ENCODE assay signal across 15 cellular contexts in genomic region chr3:177977381-177978158, GRCh38.
DNase-seq lines count a peak whose midpoint lies in the region; ATAC-seq, FAIRE-seq and TF ChIP-seq lines count a peak whose summit lies in the region.
"Had no signal": no experiment of that assay in that cellular context is flagged by ENCODE, and none has a peak within 500 bp of the region (broad histone marks: within the 10 kb centered on the region; RNA-seq: fewer than 3 reads in every experiment).

No MANE protein-coding gene starts in this region.

- H2AFZ ChIP-seq in HCT116 (ENCODE audit: low read depth, low read length, poor library complexity, severe bottlenecking) = no peak overlapping the region

- H2BK15ac ChIP-seq in mesendoderm (replicated peaks; ENCODE audit: low read depth) = no peak overlapping the region

- DNase-seq in A549 (ENCODE audit: low read depth in 1 of 2, low spot score in 1 of 2) = peak; percentile 20 to 33
- peak; percentile 18 for DNase-seq in HCT116 (ENCODE audit: low read depth, low spot score)
- DNase-seq in foreskin fibroblast = peak; percentile 91 to 92
- DNase-seq in NCI-H82 (lab: John Stamatoyannopoulos, UW) = no peak
- DNase-seq in effector CD4-positive, alpha-beta T cell = no peak
- no peak for DNase-seq in mesendoderm
- DNase-seq: activated CD4-positive, alpha-beta memory T cell treated with anti-CD3 and anti-CD28 coated beads for 36 hours; CD4-positive, alpha-beta T cell; H9; NCI-H2107 had no signal

- H3K23ac ChIP-seq in mesendoderm (ENCODE audit: low read length) = no peak overlapping the region

- no peak overlapping the region for H3K18ac ChIP-seq in mesendoderm (ENCODE audit: low read length)

- intact Hi-C loops in HCT116 (cut with micrococcal nuclease) = no loop called here

- no peak overlapping the region for H3K4me3 ChIP-seq in A549
- H3K4me3 ChIP-seq in HCT116 (replicated peaks in 1 of 2; ENCODE audit: low read depth in 1 of 2, low read length in 2 of 2) = no peak overlapping the region
- no peak overlapping the region for H3K4me3 ChIP-seq in foreskin fibroblast (ENCODE audit: low read depth in 1 of 2, low read length in 2 of 2)
- H3K4me3 ChIP-seq in mesendoderm (ENCODE audit: low read length) = no peak overlapping the region
- H3K4me3 ChIP-seq: cardiac muscle cell, prostate gland had no signal

- ATAC-seq in A549 = peak; percentile 47 to 78; a peak in 5 of 6 replicates
- no peak for ATAC-seq in HCT116
- peak; percentile 43; the same call in 2 of the 3 replicates for ATAC-seq in SK-N-SH treated with all-trans-retinoic acid at 6 μM for 48 hours
- no peak for ATAC-seq in GM18861 (IDR thresholded peaks at IDR 0.05; ENCODE audit: unreplicated experiment)

- no peaks in the 10 kb centered on the region for H3K36me3 ChIP-seq in HCT116 (ENCODE audit: control insufficient read depth in 1 of 2, insufficient read depth in 2 of 2, low read length in 2 of 2)
- no peaks in the 10 kb centered on the region for H3K36me3 ChIP-seq in mesendoderm (ENCODE audit: control insufficient read depth, insufficient read depth, low read length)
- H3K36me3 ChIP-seq: cardiac muscle cell, prostate gland had no signal

- peak overlapping the region; percentile 53 to 78; a peak in 5 of 6 replicates for H3K27ac ChIP-seq in A549
- no peak overlapping the region for H3K27ac ChIP-seq in HCT116 (ENCODE audit: low read depth, low read length)
- no peak overlapping the region for H3K27ac ChIP-seq in mesendoderm (ENCODE audit: low read depth, low read length)
- H3K27ac ChIP-seq: cardiac muscle cell, prostate gland had no signal

- no peaks in the 10 kb centered on the region for H3K9me2 ChIP-seq in HCT116 (ENCODE audit: insufficient read depth)

- no peaks in the 10 kb centered on the region for H3K9me3 ChIP-seq in A549
- no peaks in the 10 kb centered on the region for H3K9me3 ChIP-seq in HCT116 (ENCODE audit: control insufficient read depth in 1 of 2, insufficient read depth in 1 of 2, low read depth in 1 of 2, low read length in 2 of 2)
- H3K9me3 ChIP-seq: prostate gland had no signal

- TF ChIP-seq RAD21 in A549 (conservative IDR thresholded peaks at IDR 0.05 in 1 of 2, IDR thresholded peaks at IDR 0.05 in 1 of 2) = no peak; a peak in 1 of 5 replicates
- TF ChIP-seq RAD21 in HCT116 (IDR thresholded peaks at IDR 0.05; ENCODE audit: low read depth) = no peak

- FAIRE-seq in A549 (lab: Jason Lieb, UNC) = no peak
- FAIRE-seq: GM18507 had no signal

- no peaks in the 10 kb centered on the region for H3K79me1 ChIP-seq in mesendoderm (ENCODE audit: low read length)

- H4K5ac ChIP-seq in mesendoderm (ENCODE audit: low read length) = no peak overlapping the region

- H4K8ac ChIP-seq in mesendoderm (ENCODE audit: low read depth, low read length) = no peak overlapping the region

- H3K4ac ChIP-seq in mesendoderm (ENCODE audit: low read depth, low read length) = no peak overlapping the region

- H3K27me3 ChIP-seq in HCT116 (ENCODE audit: insufficient read depth, low read length) = no peaks in the 10 kb centered on the region
- H3K27me3 ChIP-seq in mesendoderm (ENCODE audit: insufficient read depth, low read length, poor library complexity) = no peaks in the 10 kb centered on the region
- H3K27me3 ChIP-seq: cardiac muscle cell had no signal

- POLR2A ChIA-PET in A549 (lab: Yijun Ruan, JAX) (no interaction called here), HCT116 (lab: Charles Lee) (no interaction called here)

- TF ChIP-seq CTCF in A549 (IDR thresholded peaks at IDR 0.05) = no peak
- TF ChIP-seq CTCF in HCT116 (IDR thresholded peaks at IDR 0.05 in 2 of 3, conservative IDR thresholded peaks at IDR 0.05 in 1 of 3; ENCODE audit: borderline replicate concordance in 1 of 3, insufficient read depth in 1 of 3, low read depth in 2 of 3, low read length in 2 of 3) = no peak
- no peak for TF ChIP-seq CTCF in foreskin fibroblast (IDR thresholded peaks at IDR 0.05; ENCODE audit: low read depth, low read length)

- H3K9ac ChIP-seq in HCT116 (ENCODE audit: low read length) = no peak overlapping the region
- no peak overlapping the region for H3K9ac ChIP-seq in mesendoderm (ENCODE audit: low read length)

- RAD21 ChIA-PET in HCT116 (lab: Charles Lee; ENCODE audit: low non-redundant PET in 1 of 2, low total read pairs in 2 of 2, uncharacterized antibody in 2 of 2, unreplicated experiment in 2 of 2) = no interaction called here

- H3K4me1 ChIP-seq in A549 (peaks cover 32% of the 10 kb centered on the region), HCT116 (ENCODE audit: control insufficient read depth in 1 of 2, insufficient read depth in 2 of 2, low read length in 2 of 2) (peaks cover 0 to 13% of the 10 kb centered on the region in 2 experiments; a peak in 1 of 4 replicates), mesendoderm (ENCODE audit: control insufficient read depth, low read depth, low read length) (peaks cover 2% of the 10 kb centered on the region)
- H3K4me1 ChIP-seq: prostate gland had no signal

- no TSS peak for BruUV-seq in HCT116 (replicated peaks; lab: Mats Ljungman, UMichigan)

- WGBS in A549 (ENCODE audit: missing lambda C conversion rate) = 31% methylated on average over 2 of the region's 2 CpGs
- no CpG with 5 or more reads among the region's 2 CpGs for WGBS in mesendoderm (ENCODE audit: extremely low coverage, insufficient coverage, low lambda C conversion rate)

- H3K79me2 ChIP-seq in HCT116 (ENCODE audit: insufficient read depth, low read length) (no peaks in the 10 kb centered on the region), mesendoderm (ENCODE audit: control insufficient read depth, insufficient read depth, low read length) (no peaks in the 10 kb centered on the region)

- TF ChIP-seq POLR2A in A549 (IDR thresholded peaks at IDR 0.05; ENCODE audit: low read length) (no peak), HCT116 (IDR thresholded peaks at IDR 0.05; ENCODE audit: borderline replicate concordance, extremely low read depth, insufficient read depth, insufficient read length) (no peak)

- no peak overlapping the region for H2BK120ac ChIP-seq in mesendoderm (ENCODE audit: low read depth, low read length)

- H2BK5ac ChIP-seq in mesendoderm (ENCODE audit: low read length) = no peak overlapping the region

- H4K20me1 ChIP-seq in HCT116 (ENCODE audit: insufficient read depth) = no peaks in the 10 kb centered on the region

- CTCF ChIA-PET in A549 (lab: Yijun Ruan, JAX) (no interaction called here), HCT116 (lab: Charles Lee) (no interaction called here)

- no peak overlapping the region for H3K56ac ChIP-seq in mesendoderm (ENCODE audit: low read length)

- H3K4me2 ChIP-seq in A549 (peak overlapping the region; percentile 51), HCT116 (ENCODE audit: low read length) (0 out of 2 replicates have a peak overlapping the region, but pooled peaks have one; percentile 9), mesendoderm (ENCODE audit: low read length) (no peak overlapping the region)

- TF ChIP-seq EP300 in A549 (IDR thresholded peaks at IDR 0.05) = no peak

- no peak overlapping the region for H2AK5ac ChIP-seq in mesendoderm (ENCODE audit: low read length)

TF ChIP-seq in A549, 52 proteins besides CTCF, POLR2A, EP300 and RAD21:
- 0 out of 2 replicates have a peak, but pooled peaks have one; percentile 37 for TF ChIP-seq GATA3 (IDR thresholded peaks at IDR 0.05; ENCODE audit: borderline replicate concordance)
- TF ChIP-seq CEBPB (IDR thresholded peaks at IDR 0.05) = peak; percentile 71 to 89; a peak in 3 of 4 replicates
- no peak for TF ChIP-seq MAFK (IDR thresholded peaks at IDR 0.05; ENCODE audit: partially characterized antibody)
- no peak for TF ChIP-seq PHF8 (IDR thresholded peaks at IDR 0.05; ENCODE audit: borderline replicate concordance, low read depth)
- peak; percentile 59; the same call in 1 of the 2 replicates for TF ChIP-seq FOSL2 (IDR thresholded peaks at IDR 0.05)
- TF ChIP-seq FOSL2 (CRISPR knock-in tag; IDR thresholded peaks at IDR 0.05) = peak; percentile 62
- peak; percentile 68 for TF ChIP-seq JUNB (IDR thresholded peaks at IDR 0.05)

TF ChIP-seq in HCT116, 20 proteins besides CTCF, POLR2A, EP300 and RAD21:
- TF ChIP-seq CEBPB (IDR thresholded peaks at IDR 0.05; ENCODE audit: low read depth) = peak; percentile 59; the same call in 1 of the 2 replicates
- no peak for TF ChIP-seq EGR1 (IDR thresholded peaks at IDR 0.05; ENCODE audit: low read depth)
- TF ChIP-seq FOSL1 (IDR thresholded peaks at IDR 0.05; ENCODE audit: low read depth) = 0 out of 2 replicates have a peak, but pooled peaks have one; percentile 8

TF ChIP-seq in SK-N-SH treated with all-trans-retinoic acid at 6 μM for 48 hours, 23 proteins besides CTCF, POLR2A, EP300 and RAD21:
- TF ChIP-seq SNAI2 (CRISPR knock-in tag; IDR thresholded peaks at IDR 0.05) = no peak
- peak; percentile 64; the same call in 1 of the 2 replicates for TF ChIP-seq ISL1 (CRISPR knock-in tag; IDR thresholded peaks at IDR 0.05)

Comparison
In these comparisons a context has a peak if more than half of its experiments do, and no peak if none do; other contexts are left out.
1. ATAC-seq: peak in A549 (2 of 2) and SK-N-SH treated with all-trans-retinoic acid at 6 μM for 48 hours (single experiment); none in HCT116 (single experiment) and GM18861 (single experiment).
2. DNase-seq: peak in A549 (2 of 2), HCT116 (single experiment) and foreskin fibroblast (2 of 2); none in NCI-H82 (single experiment), effector CD4-positive, alpha-beta T cell (single experiment) and mesendoderm (single experiment).
3. H3K27ac ChIP-seq: peak in A549 (2 of 2); none in HCT116 (single experiment) and mesendoderm (single experiment).
4. Of the 6 proteins assayed by ChIP-seq in both A549 and HCT116: peak only in A549: none; only in HCT116: none; in both: CEBPB; in neither: 5.